In genomic region chr10:15585303-15585715, GRCh38 we compare ENCODE assay signal across 8 cellular contexts.
DNase-seq lines count a peak whose midpoint lies in the region; ATAC-seq, FAIRE-seq and TF ChIP-seq lines count a peak whose summit lies in the region.

No MANE protein-coding gene starts in this region.

- no peak overlapping the region for H3K27ac ChIP-seq in left lung

- H3K4me1 ChIP-seq in left lung = no peaks in the 10 kb centered on the region

- peak; percentile 83 for ATAC-seq in GM19452 (IDR thresholded peaks at IDR 0.05; ENCODE audit: unreplicated experiment)
- ATAC-seq in HG03575 (IDR thresholded peaks at IDR 0.05; ENCODE audit: extremely low read depth, insufficient number of reproducible peaks, low FRiP score, unreplicated experiment) = peak; percentile 74
- ATAC-seq in left lung = peak; percentile 86
- peak; percentile 36 for ATAC-seq in stimulated activated naive CD8-positive, alpha-beta T cell treated with anti-CD3 and anti-CD28 coated beads, Interleukin-15, Interleukin-2, amounts not matched to agents 100 U/mL and 50 U/mL, for 24 hours

- FAIRE-seq in bronchial epithelial cell (lab: Jason Lieb, UNC) = no peak

- H3K36me3 ChIP-seq in bronchial epithelial cell (ENCODE audit: control insufficient read depth, insufficient read depth, low read length) (no peaks in the 10 kb centered on the region), left lung (no peaks in the 10 kb centered on the region)

- TF ChIP-seq CTCF in bronchial epithelial cell (IDR thresholded peaks at IDR 0.05; ENCODE audit: insufficient read depth, low read length, severe bottlenecking) = peak; percentile 40
- peak; percentile 53 to 58 for TF ChIP-seq CTCF in left lung (IDR thresholded peaks at IDR 0.05)

- H3K27me3 ChIP-seq in bronchial epithelial cell (ENCODE audit: control insufficient read depth, insufficient read depth, low read length) = no peaks in the 10 kb centered on the region
- H3K27me3 ChIP-seq in left lung = no peaks in the 10 kb centered on the region

- DNase-seq in EL = peak; percentile 73
- DNase-seq in SHP77 treated with DMSO at 0.1 percent for 48 hours (lab: John Stamatoyannopoulos, UW) = peak; percentile 21
- peak; percentile 7 for DNase-seq in bronchial epithelial cell (ENCODE audit: low read depth)
- DNase-seq in left lung = peak in 1 of 2 donors; percentile 36
- peak; percentile 40 for DNase-seq in stimulated activated naive CD8-positive, alpha-beta T cell treated with anti-CD3 and anti-CD28 coated beads, Interleukin-15, Interleukin-2, amounts not matched to agents 100 U/mL and 50 U/mL, for 24 hours
- DNase-seq in NCI-H187 (lab: John Stamatoyannopoulos, UW) = no peak

- intact Hi-C loops in left lung (cut with DNase I) = loop anchor here in 1 of 2 donors (10.0 kb wide), 1 partner anchor 139 kb away; no protein-coding TSS in a partner anchor

- H3K4me3 ChIP-seq in bronchial epithelial cell (ENCODE audit: low read depth, low read length) (no peak overlapping the region), left lung (no peak overlapping the region)

- H3K9me3 ChIP-seq in left lung = no peaks in the 10 kb centered on the region

Comparison
In these comparisons a context has a peak if more than half of its experiments do, and no peak if none do; other contexts are left out.
1. DNase-seq: peak in EL (single experiment), SHP77 treated with DMSO at 0.1 percent for 48 hours (single experiment), bronchial epithelial cell (single experiment) and stimulated activated naive CD8-positive, alpha-beta T cell treated with anti-CD3 and anti-CD28 coated beads, Interleukin-15, Interleukin-2, amounts not matched to agents 100 U/mL and 50 U/mL, for 24 hours (single experiment); none in NCI-H187 (0 of 2).
2. ATAC-seq: peak in every context shown above with its lines; median percentile 86 in left lung; 83 in GM19452; 74 in HG03575; 36 in stimulated activated naive CD8-positive, alpha-beta T cell treated with anti-CD3 and anti-CD28 coated beads, Interleukin-15, Interleukin-2, amounts not matched to agents 100 U/mL and 50 U/mL, for 24 hours.